In genomic region chr12:19410211-19410610, GRCh38 we compare ENCODE assay signal across 1 cellular context.
TF ChIP-seq lines count a peak whose summit lies in the region.

No MANE protein-coding gene starts in this region.

TF ChIP-seq in IMR-90, 13 proteins besides CTCF, POLR2A, EP300 and RAD21 (continued from another document):
- no peak for TF ChIP-seq RFX5 (IDR thresholded peaks at IDR 0.05; ENCODE audit: low read depth, low read length)
- TF ChIP-seq, protein P1, sequence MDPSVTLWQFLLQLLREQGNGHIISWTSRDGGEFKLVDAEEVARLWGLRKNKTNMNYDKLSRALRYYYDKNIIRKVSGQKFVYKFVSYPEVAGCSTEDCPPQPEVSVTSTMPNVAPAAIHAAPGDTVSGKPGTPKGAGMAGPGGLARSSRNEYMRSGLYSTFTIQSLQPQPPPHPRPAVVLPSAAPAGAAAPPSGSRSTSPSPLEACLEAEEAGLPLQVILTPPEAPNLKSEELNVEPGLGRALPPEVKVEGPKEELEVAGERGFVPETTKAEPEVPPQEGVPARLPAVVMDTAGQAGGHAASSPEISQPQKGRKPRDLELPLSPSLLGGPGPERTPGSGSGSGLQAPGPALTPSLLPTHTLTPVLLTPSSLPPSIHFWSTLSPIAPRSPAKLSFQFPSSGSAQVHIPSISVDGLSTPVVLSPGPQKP (IDR thresholded peaks at IDR 0.05; ENCODE audit: borderline replicate concordance, low read depth, low read length): no peak
- no peak for TF ChIP-seq MXI1 (IDR thresholded peaks at IDR 0.05; ENCODE audit: borderline replicate concordance, low read depth, low read length)
- no peak for TF ChIP-seq MAZ (IDR thresholded peaks at IDR 0.05; ENCODE audit: borderline replicate concordance, low read depth, low read length)
- no peak for TF ChIP-seq CEBPB (IDR thresholded peaks at IDR 0.05; ENCODE audit: low read depth, low read length)
TF ChIP-seq in IMR-90: peak in this region for 0.
